ENCODE assay signal across 1 cellular context in genomic region chr12:106303202-106303820, GRCh38.
A peak's percentile ranks its signal among the peaks of the same experiment; 100 is the strongest.
TF ChIP-seq lines count a peak whose summit lies in the region.

No MANE protein-coding gene starts in this region.

TF ChIP-seq in K562, 482 proteins besides CTCF, POLR2A, EP300 and RAD21 (continues in another document):
- TF ChIP-seq HNRNPLL (IDR thresholded peaks at IDR 0.05; ENCODE audit: low read depth, low read length, poor library complexity, severe bottlenecking), result no peak
- 0 out of 2 replicates have a peak, but pooled peaks have one; percentile 18 for TF ChIP-seq HDAC2 (IDR thresholded peaks at IDR 0.05)
- TF ChIP-seq NEUROD1 (IDR thresholded peaks at IDR 0.05; ENCODE audit: borderline replicate concordance, low read depth, low read length, partially characterized antibody), result peak; percentile 15
- no peak for TF ChIP-seq SNIP1 (IDR thresholded peaks at IDR 0.05; ENCODE audit: low read depth)
- TF ChIP-seq SRF (CRISPR knock-in tag; IDR thresholded peaks at IDR 0.05), result no peak
- TF ChIP-seq TEAD2 (tag; IDR thresholded peaks at IDR 0.05), result no peak
- TF ChIP-seq TFAP4 (CRISPR knock-in tag; IDR thresholded peaks at IDR 0.05; ENCODE audit: borderline replicate concordance), result no peak; the same call in 1 of the 2 replicates
- TF ChIP-seq CREB3L1 (IDR thresholded peaks at IDR 0.05; ENCODE audit: borderline replicate concordance, low read depth), result 0 out of 2 replicates have a peak, but pooled peaks have one; percentile 19
- TF ChIP-seq MAZ (CRISPR knock-in tag; conservative IDR thresholded peaks at IDR 0.05 in 1 of 2, IDR thresholded peaks at IDR 0.05 in 1 of 2), result peak in 1 of 2 experiments; percentile 13; a peak in 2 of 4 replicates
- TF ChIP-seq L3MBTL2 (IDR thresholded peaks at IDR 0.05), result 0 out of 2 replicates have a peak, but pooled peaks have one; percentile 28
- TF ChIP-seq GTF3C2 (IDR thresholded peaks at IDR 0.05; ENCODE audit: borderline replicate concordance, extremely low read depth, insufficient read length), result no peak
- TF ChIP-seq PCBP1 (IDR thresholded peaks at IDR 0.05; ENCODE audit: low read depth, low read length, poor library complexity, severe bottlenecking), result no peak
- no peak for TF ChIP-seq ZNF316 (IDR thresholded peaks at IDR 0.05)
- TF ChIP-seq RFX1 (IDR thresholded peaks at IDR 0.05), result peak; percentile 76
- no peak for TF ChIP-seq ZZZ3 (IDR thresholded peaks at IDR 0.05)
- TF ChIP-seq MCM7 (IDR thresholded peaks at IDR 0.05), result no peak
- no peak for TF ChIP-seq ESRRB (CRISPR knock-in tag; IDR thresholded peaks at IDR 0.05; ENCODE audit: borderline replicate concordance)
- TF ChIP-seq RBFOX2 (IDR thresholded peaks at IDR 0.05; ENCODE audit: low read depth, low read length), result peak; percentile 48
- no peak for TF ChIP-seq ZFPM2 (CRISPR knock-in tag; IDR thresholded peaks at IDR 0.05)
- 0 out of 2 replicates have a peak, but pooled peaks have one; percentile 24 for TF ChIP-seq CREM (IDR thresholded peaks at IDR 0.05; ENCODE audit: low read depth)
- no peak for TF ChIP-seq NR2C2 (CRISPR knock-in tag; IDR thresholded peaks at IDR 0.05)
- 0 out of 2 replicates have a peak, but pooled peaks have one; percentile 0 for TF ChIP-seq NR2C2 (tag; IDR thresholded peaks at IDR 0.05)
- peak; percentile 48 for TF ChIP-seq HMGN3 (IDR thresholded peaks at IDR 0.05; ENCODE audit: borderline replicate concordance, extremely low read depth, insufficient read length, low read depth, low read length)
- no peak for TF ChIP-seq ZC3H11A (IDR thresholded peaks at IDR 0.05; ENCODE audit: low read depth, low read length)
- no peak for TF ChIP-seq RREB1 (CRISPR knock-in tag; IDR thresholded peaks at IDR 0.05)
- no peak for TF ChIP-seq RAD51 (IDR thresholded peaks at IDR 0.05; ENCODE audit: borderline replicate concordance, low read depth)
- no peak for TF ChIP-seq PPARD (CRISPR knock-in tag; IDR thresholded peaks at IDR 0.05)
- TF ChIP-seq GMEB1 (CRISPR knock-in tag; IDR thresholded peaks at IDR 0.05), result no peak
- TF ChIP-seq BRD4 (IDR thresholded peaks at IDR 0.05), result 0 out of 2 replicates have a peak, but pooled peaks have one; percentile 49
- peak in 1 of 3 experiments; percentile 24 for TF ChIP-seq YY1 (IDR thresholded peaks at IDR 0.05; ENCODE audit: borderline replicate concordance in 1 of 3, control insufficient read depth in 1 of 3, extremely low read depth in 1 of 3, insufficient read depth in 3 of 3, insufficient read length in 1 of 3, insufficient replicate concordance in 2 of 3, low read depth in 1 of 3, low read length in 2 of 3)
- TF ChIP-seq VEZF1 (CRISPR knock-in tag; IDR thresholded peaks at IDR 0.05), result no peak
- TF ChIP-seq FOXJ3 (CRISPR knock-in tag; IDR thresholded peaks at IDR 0.05), result peak; percentile 60; the same call in 1 of the 2 replicates
- TF ChIP-seq CBFA2T3 (IDR thresholded peaks at IDR 0.05), result no peak
